Comparison of ENCODE assay signal across 16 cellular contexts in the genomic region with DNA sequence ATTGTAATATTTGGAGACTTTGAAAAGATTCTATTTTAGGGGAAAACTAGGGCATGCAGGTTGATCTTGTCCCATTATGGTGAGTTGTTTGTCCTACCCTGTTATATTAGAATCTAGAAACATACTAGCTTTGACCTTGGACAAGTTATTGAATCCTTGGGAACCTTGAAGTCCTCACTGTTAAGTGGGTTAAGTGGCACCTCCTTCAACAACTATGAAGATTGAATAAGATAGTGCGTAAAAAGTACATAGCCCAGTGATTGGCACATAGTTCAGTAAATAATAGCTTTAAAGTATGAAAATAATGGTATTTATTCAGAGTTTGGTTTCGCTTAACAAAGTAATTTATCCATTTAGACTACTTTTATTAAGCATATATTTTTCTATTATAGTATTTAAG. TPM values are rescaled to one million over a fixed set of nuclear protein-coding genes. Genes with fewer than 3 reads are reported as not detected.
A peak's percentile ranks its signal among the peaks of the same experiment; 100 is the strongest.
DNase-seq lines count a peak whose midpoint lies in the region; ATAC-seq and TF ChIP-seq lines count a peak whose summit lies in the region.
"Had no signal": no experiment of that assay in that cellular context is flagged by ENCODE, and none has a peak within 500 bp of the region (broad histone marks: within the 10 kb centered on the region; RNA-seq: fewer than 3 reads in every experiment).

No MANE protein-coding gene starts in this region.

- intact Hi-C loops in left lung (cut with DNase I), result no loop called here

- CTCF ChIA-PET in HEK293T (lab: Yijun Ruan, JAX), result no interaction called here

- no peak for DNase-seq in HEK293T (ENCODE audit: extremely low spot score)
- DNase-seq in left lung, result no peak
- no peak for DNase-seq in NCI-H345 treated with DMSO at 0.1 percent for 48 hours (lab: John Stamatoyannopoulos, UW; ENCODE audit: unreplicated experiment)
- no peak for DNase-seq in NCI-H226
- DNase-seq: 8988T; ACHN; BE2C; C1 segment of cervical spinal cord; Caco-2; Calu3; CD4-positive, alpha-beta T cell; CD8-positive, alpha-beta T cell; DMS79 treated with DMSO at 0.1 percent for 48 hours; GF-D8 had no signal

- H3K27ac ChIP-seq in C4-2B (peak overlapping the region; percentile 70; the same call in 1 of the 2 replicates), left lung (no peak overlapping the region)
- H3K27ac ChIP-seq: BLaER1 had no signal

- H3K4me1 ChIP-seq in left lung, result peaks cover 0 to 35% of the 10 kb centered on the region in 2 donors
- H3K4me1 ChIP-seq: BE2C, BLaER1, Caco-2 had no signal

- no peak for TF ChIP-seq CTCF in C4-2B (conservative IDR thresholded peaks at IDR 0.05)
- TF ChIP-seq CTCF in left lung (IDR thresholded peaks at IDR 0.05), result no peak

- H3K36me3 ChIP-seq in left lung, result no peaks in the 10 kb centered on the region
- H3K36me3 ChIP-seq: BE2C had no signal

- H3K4me3 ChIP-seq in left lung, result no peak overlapping the region
- H3K4me3 ChIP-seq: BLaER1 had no signal

- H3K9me3 ChIP-seq in left lung, result no peaks in the 10 kb centered on the region
- H3K9me3 ChIP-seq: BE2C, Caco-2 had no signal

- no peaks in the 10 kb centered on the region for H3K27me3 ChIP-seq in left lung
- H3K27me3 ChIP-seq: BE2C, BLaER1 had no signal

- POLR2A ChIA-PET in HEK293T (lab: Yijun Ruan, JAX), result no interaction called here

- peak; percentile 66 for ATAC-seq in left lung
- ATAC-seq: CD8-positive, alpha-beta T cell had no signal

TF ChIP-seq in HEK293T, 16 proteins besides CTCF, POLR2A, EP300 and RAD21:
- TF ChIP-seq L3MBTL2 (conservative IDR thresholded peaks at IDR 0.05), result no peak
- no peak for TF ChIP-seq HDGF (IDR thresholded peaks at IDR 0.05; ENCODE audit: borderline replicate concordance)
- TF ChIP-seq, protein P1, sequence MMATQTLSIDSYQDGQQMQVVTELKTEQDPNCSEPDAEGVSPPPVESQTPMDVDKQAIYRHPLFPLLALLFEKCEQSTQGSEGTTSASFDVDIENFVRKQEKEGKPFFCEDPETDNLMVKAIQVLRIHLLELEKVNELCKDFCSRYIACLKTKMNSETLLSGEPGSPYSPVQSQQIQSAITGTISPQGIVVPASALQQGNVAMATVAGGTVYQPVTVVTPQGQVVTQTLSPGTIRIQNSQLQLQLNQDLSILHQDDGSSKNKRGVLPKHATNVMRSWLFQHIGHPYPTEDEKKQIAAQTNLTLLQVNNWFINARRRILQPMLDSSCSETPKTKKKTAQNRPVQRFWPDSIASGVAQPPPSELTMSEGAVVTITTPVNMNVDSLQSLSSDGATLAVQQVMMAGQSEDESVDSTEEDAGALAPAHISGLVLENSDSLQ (IDR thresholded peaks at IDR 0.05), result 0 out of 2 replicates have a peak, but pooled peaks have one; percentile 21

RNA-seq across cellular contexts. Expression of gene MTMR3, which starts 51.6 kb away (rescaled TPM):
- 10 to 100 TPM; 44.8 to 55.4 TPM for total RNA-seq in left lung
